Comparison of ENCODE assay signal across 19 cellular contexts in the genomic region with DNA sequence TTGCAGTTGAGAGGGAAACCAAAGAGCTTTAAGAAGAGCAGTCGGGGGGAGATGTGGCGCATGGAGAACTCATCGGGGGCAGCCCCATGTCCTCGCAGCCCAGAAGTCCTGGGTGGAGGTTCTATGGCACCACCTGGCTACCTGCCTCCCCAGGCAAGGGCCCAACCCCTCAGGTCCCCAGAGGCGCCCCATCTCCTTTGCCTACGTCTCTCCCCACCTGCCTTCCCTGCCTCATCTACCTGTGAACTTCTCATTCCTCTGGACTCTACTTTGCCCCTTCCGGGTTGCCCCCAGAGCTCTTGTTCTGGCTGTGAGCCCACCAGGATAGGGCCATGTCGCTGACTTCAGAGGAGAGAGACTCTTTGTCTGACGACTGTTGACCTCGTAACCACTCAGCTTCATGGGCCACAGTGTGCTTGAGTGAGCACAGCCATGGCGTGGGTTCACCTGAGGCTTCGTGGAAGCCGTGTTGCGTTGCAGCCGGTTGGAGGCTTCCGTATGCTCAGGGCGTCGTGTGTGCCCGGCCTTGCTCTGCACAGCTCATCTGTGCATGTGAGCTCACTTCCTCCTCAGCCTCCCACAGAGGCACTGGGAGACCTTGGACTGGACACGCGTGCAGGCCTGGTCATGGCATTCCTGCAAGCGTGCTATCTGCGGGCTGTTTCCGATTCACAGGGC. TPM values are rescaled to one million over a fixed set of nuclear protein-coding genes. Genes with fewer than 3 reads are reported as not detected.
DNase-seq lines count a peak whose midpoint lies in the region; ATAC-seq and TF ChIP-seq lines count a peak whose summit lies in the region.
"Had no signal": no experiment of that assay in that cellular context is flagged by ENCODE, and none has a peak within 500 bp of the region (broad histone marks: within the 10 kb centered on the region; RNA-seq: fewer than 3 reads in every experiment).

No MANE protein-coding gene starts in this region.

- H3K27me3 ChIP-seq in sigmoid colon = no peaks in the 10 kb centered on the region
- H3K27me3 ChIP-seq: BE2C had no signal

- no peaks in the 10 kb centered on the region for H3K27me3 Mint-ChIP-seq in activated CD8-positive, alpha-beta T cell treated with anti-CD3 and anti-CD28 coated beads for 36 hours
- H3K27me3 Mint-ChIP-seq in activated CD8-positive, alpha-beta T cell treated with anti-CD3 and anti-CD28 coated beads, Interleukin-2, amount 10 ng/mL, durations not matched to agents 7 days and 5 days (ENCODE audit: low read depth) = no peaks in the 10 kb centered on the region
- H3K27me3 Mint-ChIP-seq in activated naive CD8-positive, alpha-beta T cell treated with anti-CD3 and anti-CD28 coated beads, Interleukin-2, amount 50 U/mL, for 24 hours = no peaks in the 10 kb centered on the region
- H3K27me3 Mint-ChIP-seq in activated naive CD4-positive, alpha-beta T cell treated with anti-CD3 and anti-CD28 coated beads, Interleukin-2, amount 10 ng/mL, durations not matched to agents 7 days and 5 days = peaks cover 3% of the 10 kb centered on the region

- intact Hi-C loops in activated CD8-positive, alpha-beta T cell treated with anti-CD3 and anti-CD28 coated beads for 36 hours (cut with micrococcal nuclease) = no loop called here
- intact Hi-C loops in sigmoid colon (cut with DNase I) = no loop called here

- peaks cover 3% of the 10 kb centered on the region for H3K36me3 Mint-ChIP-seq in activated CD8-positive, alpha-beta T cell treated with anti-CD3 and anti-CD28 coated beads for 36 hours (ENCODE audit: low read depth)
- no peaks in the 10 kb centered on the region for H3K36me3 Mint-ChIP-seq in activated CD8-positive, alpha-beta T cell treated with anti-CD3 and anti-CD28 coated beads, Interleukin-2, amount 10 ng/mL, durations not matched to agents 7 days and 5 days (ENCODE audit: low read depth)
- peaks cover 8% of the 10 kb centered on the region for H3K36me3 Mint-ChIP-seq in activated naive CD8-positive, alpha-beta T cell treated with anti-CD3 and anti-CD28 coated beads, Interleukin-2, amount 50 U/mL, for 24 hours (ENCODE audit: low read depth)
- no peaks in the 10 kb centered on the region for H3K36me3 Mint-ChIP-seq in activated naive CD4-positive, alpha-beta T cell treated with anti-CD3 and anti-CD28 coated beads, Interleukin-2, amount 10 ng/mL, durations not matched to agents 7 days and 5 days

- no peak overlapping the region for H3K27ac ChIP-seq in sigmoid colon
- H3K27ac ChIP-seq: 22Rv1 had no signal

- peaks cover 81% of the 10 kb centered on the region for H3K4me1 Mint-ChIP-seq in activated CD8-positive, alpha-beta T cell treated with anti-CD3 and anti-CD28 coated beads for 36 hours (ENCODE audit: low read depth)
- peaks cover 20% of the 10 kb centered on the region for H3K4me1 Mint-ChIP-seq in activated CD8-positive, alpha-beta T cell treated with anti-CD3 and anti-CD28 coated beads, Interleukin-2, amount 10 ng/mL, durations not matched to agents 7 days and 5 days (ENCODE audit: low read depth)
- H3K4me1 Mint-ChIP-seq in activated naive CD8-positive, alpha-beta T cell treated with anti-CD3 and anti-CD28 coated beads, Interleukin-2, amount 50 U/mL, for 24 hours = peaks cover 77% of the 10 kb centered on the region
- peaks cover 11% of the 10 kb centered on the region for H3K4me1 Mint-ChIP-seq in activated naive CD4-positive, alpha-beta T cell treated with anti-CD3 and anti-CD28 coated beads, Interleukin-2, amount 10 ng/mL, durations not matched to agents 7 days and 5 days

- no peak for TF ChIP-seq CTCF in activated CD8-positive, alpha-beta T cell treated with anti-CD3 and anti-CD28 coated beads for 36 hours (IDR thresholded peaks at IDR 0.05)
- no peak for TF ChIP-seq CTCF in sigmoid colon (IDR thresholded peaks at IDR 0.05)

- 91% methylated on average over 24 of the region's 24 CpGs for WGBS in sigmoid colon, 2 donors

- CTCF ChIA-PET in activated CD8-positive, alpha-beta T cell treated with anti-CD3 and anti-CD28 coated beads for 36 hours (lab: Charles Lee) = interaction anchor here (1.0 to 2.3 kb wide), 2 partner anchors 8 to 23 kb away, joined by 4 to 6 read pairs; no protein-coding TSS in a partner anchor
- CTCF ChIA-PET in activated CD8-positive, alpha-beta T cell treated with anti-CD3 and anti-CD28 coated beads, Interleukin-2, amount 10 ng/mL, durations not matched to agents 7 days and 5 days (lab: Charles Lee) = no interaction called here
- CTCF ChIA-PET in activated naive CD4-positive, alpha-beta T cell treated with anti-CD3 and anti-CD28 coated beads, Interleukin-2, amount 10 ng/mL, durations not matched to agents 7 days and 5 days (lab: Charles Lee) = no interaction called here

- no peak for TF ChIP-seq POLR2A in sigmoid colon (IDR thresholded peaks at IDR 0.05)

- POLR2A ChIA-PET in activated CD8-positive, alpha-beta T cell treated with anti-CD3 and anti-CD28 coated beads for 36 hours (lab: Charles Lee) = interaction anchor here (0.6 kb wide), 1 partner anchor 8 kb away, joined by 3 read pairs; no protein-coding TSS in a partner anchor
- POLR2A ChIA-PET in activated CD8-positive, alpha-beta T cell treated with anti-CD3 and anti-CD28 coated beads, Interleukin-2, amount 10 ng/mL, durations not matched to agents 7 days and 5 days (lab: Charles Lee) = no interaction called here

- no peaks in the 10 kb centered on the region for H3K4me1 ChIP-seq in sigmoid colon

- no peak overlapping the region for H3K4me3 ChIP-seq in sigmoid colon

- no peaks in the 10 kb centered on the region for H3K9me3 ChIP-seq in sigmoid colon
- H3K9me3 ChIP-seq: BE2C had no signal

- no peak for DNase-seq in activated CD8-positive, alpha-beta T cell treated with anti-CD3 and anti-CD28 coated beads for 36 hours
- no peak for DNase-seq in activated CD8-positive, alpha-beta T cell treated with anti-CD3 and anti-CD28 coated beads, Interleukin-2, amount 10 ng/mL, durations not matched to agents 7 days and 5 days
- no peak for DNase-seq in activated naive CD8-positive, alpha-beta T cell treated with anti-CD3 and anti-CD28 coated beads, Interleukin-2, amount 50 U/mL, for 24 hours
- peak; percentile 25 for DNase-seq in kidney tubule cell (ENCODE audit: low spot score)
- DNase-seq in sigmoid colon = peak; percentile 33
- no peak for DNase-seq in T1000 (lab: John Stamatoyannopoulos, UW)
- DNase-seq in activated naive CD4-positive, alpha-beta T cell treated with anti-CD3 and anti-CD28 coated beads, Interleukin-2, amount 10 ng/mL, durations not matched to agents 7 days and 5 days = no peak
- DNase-seq: BE2C, DMS79 treated with DMSO at 0.1 percent for 48 hours, KBM-7, NCI-H1436, NCI-H2029, NCI-H2171, NCI-H774, PC-3 had no signal

- H3K9me3 Mint-ChIP-seq in activated CD8-positive, alpha-beta T cell treated with anti-CD3 and anti-CD28 coated beads for 36 hours = no peaks in the 10 kb centered on the region
- H3K9me3 Mint-ChIP-seq in activated CD8-positive, alpha-beta T cell treated with anti-CD3 and anti-CD28 coated beads, Interleukin-2, amount 10 ng/mL, durations not matched to agents 7 days and 5 days (ENCODE audit: insufficient read depth) = no peaks in the 10 kb centered on the region
- H3K9me3 Mint-ChIP-seq in activated naive CD8-positive, alpha-beta T cell treated with anti-CD3 and anti-CD28 coated beads, Interleukin-2, amount 50 U/mL, for 24 hours = no peaks in the 10 kb centered on the region
- H3K9me3 Mint-ChIP-seq in activated naive CD4-positive, alpha-beta T cell treated with anti-CD3 and anti-CD28 coated beads, Interleukin-2, amount 10 ng/mL, durations not matched to agents 7 days and 5 days = no peaks in the 10 kb centered on the region

- no peak for TF ChIP-seq EP300 in sigmoid colon (IDR thresholded peaks at IDR 0.05)

- ATAC-seq in activated CD8-positive, alpha-beta T cell treated with anti-CD3 and anti-CD28 coated beads for 36 hours = no peak
- no peak for ATAC-seq in activated CD8-positive, alpha-beta T cell treated with anti-CD3 and anti-CD28 coated beads, Interleukin-2, amount 10 ng/mL, durations not matched to agents 7 days and 5 days
- no peak for ATAC-seq in activated naive CD8-positive, alpha-beta T cell treated with anti-CD3 and anti-CD28 coated beads, Interleukin-2, amount 50 U/mL, for 24 hours
- no peak for ATAC-seq in HG03280 (IDR thresholded peaks at IDR 0.05; ENCODE audit: unreplicated experiment)
- ATAC-seq: PC-3 had no signal

- H3K4me3 Mint-ChIP-seq in activated CD8-positive, alpha-beta T cell treated with anti-CD3 and anti-CD28 coated beads for 36 hours = no peak overlapping the region
- H3K4me3 Mint-ChIP-seq in activated CD8-positive, alpha-beta T cell treated with anti-CD3 and anti-CD28 coated beads, Interleukin-2, amount 10 ng/mL, durations not matched to agents 7 days and 5 days = no peak overlapping the region
- no peak overlapping the region for H3K4me3 Mint-ChIP-seq in activated naive CD8-positive, alpha-beta T cell treated with anti-CD3 and anti-CD28 coated beads, Interleukin-2, amount 50 U/mL, for 24 hours
- no peak overlapping the region for H3K4me3 Mint-ChIP-seq in activated naive CD4-positive, alpha-beta T cell treated with anti-CD3 and anti-CD28 coated beads, Interleukin-2, amount 10 ng/mL, durations not matched to agents 7 days and 5 days

- no peaks in the 10 kb centered on the region for H3K36me3 ChIP-seq in sigmoid colon
- H3K36me3 ChIP-seq: BE2C had no signal

- H3K27ac Mint-ChIP-seq in activated CD8-positive, alpha-beta T cell treated with anti-CD3 and anti-CD28 coated beads for 36 hours = peak overlapping the region; percentile 20
- no peak overlapping the region for H3K27ac Mint-ChIP-seq in activated CD8-positive, alpha-beta T cell treated with anti-CD3 and anti-CD28 coated beads, Interleukin-2, amount 10 ng/mL, durations not matched to agents 7 days and 5 days
- H3K27ac Mint-ChIP-seq in activated naive CD8-positive, alpha-beta T cell treated with anti-CD3 and anti-CD28 coated beads, Interleukin-2, amount 50 U/mL, for 24 hours = peak overlapping the region; percentile 82
- no peak overlapping the region for H3K27ac Mint-ChIP-seq in activated naive CD4-positive, alpha-beta T cell treated with anti-CD3 and anti-CD28 coated beads, Interleukin-2, amount 10 ng/mL, durations not matched to agents 7 days and 5 days

RNA-seq across cellular contexts. Expression of gene APBA2, which starts 13.4 kb away (rescaled TPM):
- total RNA-seq in activated CD8-positive, alpha-beta T cell treated with anti-CD3 and anti-CD28 coated beads for 36 hours = 10 to 100 TPM; 30.8 to 32.0 TPM
- 10 to 100 TPM; 29.5 TPM for total RNA-seq in activated CD8-positive, alpha-beta T cell treated with anti-CD3 and anti-CD28 coated beads, Interleukin-2, amount 10 ng/mL, durations not matched to agents 7 days and 5 days
- total RNA-seq in sigmoid colon = 1 to 10 TPM; 1.4 to 1.7 (median 1.5) TPM
- polyA plus RNA-seq in sigmoid colon = 10 to 100 TPM in 1 of 3 donors, 1 to 10 TPM in 1, under 1 TPM in 1; 0.46 to 10.7 (median 3.6) TPM

RNA-seq across cellular contexts. Expression of gene GOLGA6L7, which starts 50.8 kb away (rescaled TPM):
- not detected for total RNA-seq in activated CD8-positive, alpha-beta T cell treated with anti-CD3 and anti-CD28 coated beads for 36 hours
- not detected for total RNA-seq in activated CD8-positive, alpha-beta T cell treated with anti-CD3 and anti-CD28 coated beads, Interleukin-2, amount 10 ng/mL, durations not matched to agents 7 days and 5 days
- not detected for total RNA-seq in sigmoid colon
- under 1 TPM in 1 of 3 donors, not detected in 2; 0.60 TPM for polyA plus RNA-seq in sigmoid colon
- total RNA-seq: NCI-H460, PC-3 had no signal
- polyA plus RNA-seq: AG04450 had no signal

Comparison
In these comparisons a context has a peak if more than half of its experiments do, and no peak if none do; other contexts are left out.
1. H3K27ac Mint-ChIP-seq: peak in activated CD8-positive, alpha-beta T cell treated with anti-CD3 and anti-CD28 coated beads for 36 hours (single experiment) and activated naive CD8-positive, alpha-beta T cell treated with anti-CD3 and anti-CD28 coated beads, Interleukin-2, amount 50 U/mL, for 24 hours (single experiment); none in activated CD8-positive, alpha-beta T cell treated with anti-CD3 and anti-CD28 coated beads, Interleukin-2, amount 10 ng/mL, durations not matched to agents 7 days and 5 days (single experiment) and activated naive CD4-positive, alpha-beta T cell treated with anti-CD3 and anti-CD28 coated beads, Interleukin-2, amount 10 ng/mL, durations not matched to agents 7 days and 5 days (single experiment).
2. DNase-seq: peak in kidney tubule cell (single experiment) and sigmoid colon (single experiment); none in activated CD8-positive, alpha-beta T cell treated with anti-CD3 and anti-CD28 coated beads for 36 hours (single experiment), activated CD8-positive, alpha-beta T cell treated with anti-CD3 and anti-CD28 coated beads, Interleukin-2, amount 10 ng/mL, durations not matched to agents 7 days and 5 days (single experiment), activated naive CD8-positive, alpha-beta T cell treated with anti-CD3 and anti-CD28 coated beads, Interleukin-2, amount 50 U/mL, for 24 hours (single experiment), T1000 (single experiment) and activated naive CD4-positive, alpha-beta T cell treated with anti-CD3 and anti-CD28 coated beads, Interleukin-2, amount 10 ng/mL, durations not matched to agents 7 days and 5 days (single experiment).
3. RNA of gene APBA2, which starts 13.4 kb away (total RNA-seq): 30.8 to 32.0 TPM in activated CD8-positive, alpha-beta T cell treated with anti-CD3 and anti-CD28 coated beads for 36 hours and 29.5 TPM in activated CD8-positive, alpha-beta T cell treated with anti-CD3 and anti-CD28 coated beads, Interleukin-2, amount 10 ng/mL, durations not matched to agents 7 days and 5 days; 1.4 to 1.7 TPM in sigmoid colon; every median in the first group is over 10 times any median in the second.